Comparison of ENCODE assay signal across 8 cellular contexts in genomic region chr2:134231965-134232340, GRCh38. TPM values are rescaled to one million over a fixed set of nuclear protein-coding genes. Genes with fewer than 3 reads are reported as not detected.
A peak's percentile ranks its signal among the peaks of the same experiment; 100 is the strongest.
DNase-seq lines count a peak whose midpoint lies in the region; ATAC-seq, FAIRE-seq and TF ChIP-seq lines count a peak whose summit lies in the region.
"Had no signal": no experiment of that assay in that cellular context is flagged by ENCODE, and none has a peak within 500 bp of the region (broad histone marks: within the 10 kb centered on the region; RNA-seq: fewer than 3 reads in every experiment).

No MANE protein-coding gene starts in this region.

- H3K4me3 Mint-ChIP-seq in activated naive CD8-positive, alpha-beta T cell treated with anti-CD3 and anti-CD28 coated beads, Interleukin-2, amount 50 U/mL, for 24 hours = peak overlapping the region; percentile 8

- H3K4me3 ChIP-seq in GM12865 (ENCODE audit: low read depth, low read length) = no peak overlapping the region; the same call in 1 of the 2 replicates
- H3K4me3 ChIP-seq in small intestine (ENCODE audit: low read depth in 1 of 2, low read length in 2 of 2) = no peak overlapping the region
- H3K4me3 ChIP-seq in tibial artery = no peak overlapping the region

- H3K27ac ChIP-seq in small intestine (ENCODE audit: low read depth in 1 of 2, low read length in 1 of 2) (peak overlapping the region; percentile 6 to 44), tibial artery (no peak overlapping the region)

- peak overlapping the region; percentile 87 for H3K27ac Mint-ChIP-seq in activated naive CD8-positive, alpha-beta T cell treated with anti-CD3 and anti-CD28 coated beads, Interleukin-2, amount 50 U/mL, for 24 hours

- intact Hi-C loops in tibial artery (cut with DNase I; ENCODE audit: low total_unique reads) = no loop called here

- peak; percentile 59 for DNase-seq in GM12865 (ENCODE audit: low read depth)
- DNase-seq in activated naive CD8-positive, alpha-beta T cell treated with anti-CD3 and anti-CD28 coated beads, Interleukin-2, amount 50 U/mL, for 24 hours = no peak
- no peak for DNase-seq in small intestine
- no peak for DNase-seq in NCI-H526 treated with DMSO at 0.1 percent for 48 hours (lab: John Stamatoyannopoulos, UW)
- DNase-seq in tibial artery = no peak
- DNase-seq in activated naive CD4-positive, alpha-beta T cell treated with Interleukin-2 at 50 U/mL for 16 hours = no peak
- DNase-seq: NCI-H1930 had no signal

- 78 to 81% (median 78%) methylated on average over 2 of the region's 2 CpGs for WGBS in small intestine, 3 donors

- H3K4me1 Mint-ChIP-seq in activated naive CD8-positive, alpha-beta T cell treated with anti-CD3 and anti-CD28 coated beads, Interleukin-2, amount 50 U/mL, for 24 hours = peaks cover 85% of the 10 kb centered on the region

- peak; percentile 23 for ATAC-seq in HG03432 (IDR thresholded peaks at IDR 0.05; ENCODE audit: unreplicated experiment)
- peak; percentile 23 for ATAC-seq in activated naive CD8-positive, alpha-beta T cell treated with anti-CD3 and anti-CD28 coated beads, Interleukin-2, amount 50 U/mL, for 24 hours

- H3K4me1 ChIP-seq in small intestine (ENCODE audit: control insufficient read depth in 2 of 2, insufficient read depth in 1 of 2, low read depth in 1 of 2, low read length in 1 of 2) (peaks cover 11 to 27% of the 10 kb centered on the region in 2 donors), tibial artery (peaks cover 0 to 21% (median 3%) of the 10 kb centered on the region in 4 donors)

- H3K27me3 ChIP-seq in small intestine (ENCODE audit: control insufficient read depth in 2 of 2, insufficient read depth in 2 of 2, low read length in 2 of 2) (no peaks in the 10 kb centered on the region), tibial artery (no peaks in the 10 kb centered on the region)

- H3K9me3 ChIP-seq in small intestine (ENCODE audit: control insufficient read depth, low read depth) = no peaks in the 10 kb centered on the region
- H3K9me3 ChIP-seq in tibial artery = peaks cover 0 to 10% (median 0%) of the 10 kb centered on the region in 3 donors

- H3K36me3 ChIP-seq in small intestine (ENCODE audit: control insufficient read depth in 2 of 2, insufficient read depth in 2 of 2, low read length in 2 of 2) (peaks cover 0 to 5% of the 10 kb centered on the region in 2 donors), tibial artery (no peaks in the 10 kb centered on the region)

- H3K36me3 Mint-ChIP-seq in activated naive CD8-positive, alpha-beta T cell treated with anti-CD3 and anti-CD28 coated beads, Interleukin-2, amount 50 U/mL, for 24 hours (ENCODE audit: low read depth) = peaks cover 14% of the 10 kb centered on the region

- TF ChIP-seq CTCF in GM12865 (IDR thresholded peaks at IDR 0.05; ENCODE audit: insufficient read depth, low read depth, low read length, missing control alignments) (no peak), tibial artery (IDR thresholded peaks at IDR 0.05) (no peak)

- H3K27me3 Mint-ChIP-seq in activated naive CD8-positive, alpha-beta T cell treated with anti-CD3 and anti-CD28 coated beads, Interleukin-2, amount 50 U/mL, for 24 hours = no peaks in the 10 kb centered on the region

- peaks cover 25% of the 10 kb centered on the region for H3K9me3 Mint-ChIP-seq in activated naive CD8-positive, alpha-beta T cell treated with anti-CD3 and anti-CD28 coated beads, Interleukin-2, amount 50 U/mL, for 24 hours

- FAIRE-seq in small intestine (lab: Jason Lieb, UNC) = no peak

RNA-seq across cellular contexts. Expression of gene MGAT5, which starts 21.9 kb away (rescaled TPM):
- polyA plus RNA-seq in small intestine = 10 to 100 TPM in 1 of 3 donors, 1 to 10 TPM in 2; 5.6 to 27.4 (median 7.3) TPM

Comparison
In these comparisons a context has a peak if more than half of its experiments do, and no peak if none do; other contexts are left out.
1. H3K27ac ChIP-seq: peak in small intestine (2 of 2); none in tibial artery (0 of 2).